In the genomic region with DNA sequence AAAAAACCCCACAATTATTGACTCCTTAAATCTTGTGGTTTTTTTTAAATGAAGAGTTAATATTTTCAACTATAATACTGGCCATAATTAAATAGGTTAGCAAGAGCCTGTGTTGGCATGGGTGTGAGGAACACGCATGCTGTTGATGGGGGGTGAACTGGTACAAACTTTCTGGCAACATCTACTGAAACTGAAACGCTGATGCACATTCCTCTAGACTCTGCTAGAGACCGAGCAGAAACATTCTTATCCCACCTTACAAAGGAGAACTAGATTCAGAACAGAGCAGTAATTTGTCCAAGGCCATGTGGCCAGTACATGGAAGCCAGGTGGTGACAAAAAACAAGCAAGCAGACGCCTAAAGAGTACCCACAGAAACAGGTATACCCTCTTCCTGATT, we compare ENCODE assay signal across 10 cellular contexts. TPM values are rescaled to one million over a fixed set of nuclear protein-coding genes. Genes with fewer than 3 reads are reported as not detected.
DNase-seq lines count a peak whose midpoint lies in the region; ATAC-seq and TF ChIP-seq lines count a peak whose summit lies in the region.
"Had no signal": no experiment of that assay in that cellular context is flagged by ENCODE, and none has a peak within 500 bp of the region (broad histone marks: within the 10 kb centered on the region; RNA-seq: fewer than 3 reads in every experiment).

No MANE protein-coding gene starts in this region.

- H3K27me3 ChIP-seq in CD4-positive, alpha-beta memory T cell (ENCODE audit: insufficient read depth, low read length) = no peaks in the 10 kb centered on the region
- no peaks in the 10 kb centered on the region for H3K27me3 ChIP-seq in Loucy (ENCODE audit: insufficient read depth, low read length, poor library complexity, severe bottlenecking)
- H3K27me3 ChIP-seq: brain microvascular endothelial cell had no signal

- H3K4me1 ChIP-seq in CD4-positive, alpha-beta memory T cell (ENCODE audit: insufficient read depth, low read length) = peaks cover 55% of the 10 kb centered on the region
- H3K4me1 ChIP-seq in Loucy (ENCODE audit: insufficient read depth, low read length, poor library complexity, severe bottlenecking) (peaks cover 51% of the 10 kb centered on the region), mucosa of descending colon (ENCODE audit: low read depth) (peaks cover 20% of the 10 kb centered on the region)

- peak overlapping the region; percentile 93 to 97 (median 96) for H3K4me3 Mint-ChIP-seq in CD4-positive, alpha-beta memory T cell
- H3K4me3 Mint-ChIP-seq in chondrocyte (ENCODE audit: unreplicated experiment) (peak overlapping the region; percentile 89), nephron progenitor cell (peak overlapping the region; percentile 93)

- no peaks in the 10 kb centered on the region for H3K27me3 Mint-ChIP-seq in CD4-positive, alpha-beta memory T cell
- H3K27me3 Mint-ChIP-seq in chondrocyte (ENCODE audit: low read depth) = no peaks in the 10 kb centered on the region
- H3K27me3 Mint-ChIP-seq in nephron progenitor cell (ENCODE audit: low read depth, poor library complexity) = no peaks in the 10 kb centered on the region

- peak overlapping the region; percentile 99 for H3K4me2 ChIP-seq in Loucy (ENCODE audit: low read depth, low read length, poor library complexity, severe bottlenecking)

- no peaks in the 10 kb centered on the region for H3K9me3 ChIP-seq in CD4-positive, alpha-beta memory T cell (ENCODE audit: control insufficient read depth in 1 of 2, low read length in 2 of 2)
- H3K9me3 ChIP-seq in Loucy (ENCODE audit: insufficient read depth, low read depth, low read length) (no peaks in the 10 kb centered on the region), mucosa of descending colon (no peaks in the 10 kb centered on the region)

- H3K9me3 Mint-ChIP-seq in CD4-positive, alpha-beta memory T cell = no peaks in the 10 kb centered on the region
- no peaks in the 10 kb centered on the region for H3K9me3 Mint-ChIP-seq in chondrocyte (ENCODE audit: low read depth)
- no peaks in the 10 kb centered on the region for H3K9me3 Mint-ChIP-seq in nephron progenitor cell

- H2AFZ ChIP-seq in Loucy (ENCODE audit: low read length) = no peak overlapping the region

- H3K4me3 ChIP-seq in CD4-positive, alpha-beta memory T cell (ENCODE audit: low read length in 2 of 2) = no peak overlapping the region
- H3K4me3 ChIP-seq in Loucy (ENCODE audit: low read length, poor library complexity, severe bottlenecking) (peak overlapping the region; percentile 92), mucosa of descending colon (no peak overlapping the region)

- H3K36me3 Mint-ChIP-seq in CD4-positive, alpha-beta memory T cell = peaks cover 0 to 6% of the 10 kb centered on the region in 2 donors
- H3K36me3 Mint-ChIP-seq in chondrocyte (ENCODE audit: low read depth) (no peaks in the 10 kb centered on the region), nephron progenitor cell (ENCODE audit: low read depth) (no peaks in the 10 kb centered on the region)

- H3K9me2 ChIP-seq in Loucy (replicated peaks; ENCODE audit: low read depth, low read length) = no peaks in the 10 kb centered on the region

- H4K20me1 ChIP-seq in Loucy (ENCODE audit: insufficient read depth, low read length, poor library complexity, severe bottlenecking) = peaks cover 58% of the 10 kb centered on the region

- peaks cover 64% of the 10 kb centered on the region for H3K79me2 ChIP-seq in Loucy (ENCODE audit: insufficient read depth, low read length)

- 0 out of 2 replicates have a peak, but pooled peaks cover 2% of the 10 kb centered on the region for H3F3A ChIP-seq in Loucy (ENCODE audit: low read depth)

- ATAC-seq in mucosa of descending colon (no peak), HG02571 (IDR thresholded peaks at IDR 0.05; ENCODE audit: unreplicated experiment) (no peak), GM19455 (IDR thresholded peaks at IDR 0.05; ENCODE audit: unreplicated experiment) (no peak)

- POLR2A ChIA-PET in CD4-positive, alpha-beta memory T cell (lab: Charles Lee; ENCODE audit: partially characterized antibody) = no interaction called here

- H3K27ac Mint-ChIP-seq in CD4-positive, alpha-beta memory T cell = peak overlapping the region in 6 of 7 donors; percentile 32 to 97 (median 70)
- H3K27ac Mint-ChIP-seq in chondrocyte (ENCODE audit: unreplicated experiment) = no peak overlapping the region
- no peak overlapping the region for H3K27ac Mint-ChIP-seq in nephron progenitor cell

- no peak overlapping the region for H3K27ac ChIP-seq in CD4-positive, alpha-beta memory T cell (ENCODE audit: low read depth, low read length)
- H3K27ac ChIP-seq: brain microvascular endothelial cell had no signal

- TF ChIP-seq CTCF in Loucy (conservative IDR thresholded peaks at IDR 0.05; ENCODE audit: low read length) (no peak), chondrocyte (IDR thresholded peaks at IDR 0.05) (no peak), nephron progenitor cell (IDR thresholded peaks at IDR 0.05) (no peak), mucosa of descending colon (IDR thresholded peaks at IDR 0.05) (no peak)

- intact Hi-C loops in CD4-positive, alpha-beta memory T cell (cut with micrococcal nuclease) = loop anchor here (10.0 kb wide), 3 partner anchors 467 to 1493 kb away; a partner anchor contains a TSS
- intact Hi-C loops in mucosa of descending colon (cut with DNase I, micrococcal nuclease) = no loop called here

- peaks cover 39 to 66% (median 49%) of the 10 kb centered on the region in 4 donors for H3K4me1 Mint-ChIP-seq in CD4-positive, alpha-beta memory T cell
- peaks cover 46% of the 10 kb centered on the region for H3K4me1 Mint-ChIP-seq in chondrocyte (ENCODE audit: low read depth)
- peaks cover 42% of the 10 kb centered on the region for H3K4me1 Mint-ChIP-seq in nephron progenitor cell

- no peaks in the 10 kb centered on the region for H3K36me3 ChIP-seq in CD4-positive, alpha-beta memory T cell (ENCODE audit: insufficient read depth, low read length)
- no peaks in the 10 kb centered on the region for H3K36me3 ChIP-seq in Loucy (ENCODE audit: insufficient read depth, low read length)
- H3K36me3 ChIP-seq in mucosa of descending colon (ENCODE audit: low read depth) = no peaks in the 10 kb centered on the region
- H3K36me3 ChIP-seq: brain microvascular endothelial cell had no signal

- no peak for DNase-seq in CD4-positive, alpha-beta memory T cell
- DNase-seq in chondrocyte (ENCODE audit: low spot score) = no peak
- no peak for DNase-seq in nephron progenitor cell
- DNase-seq in stimulated activated CD4-positive, alpha-beta T cell treated with anti-CD3 and anti-CD28 coated beads, Interleukin-4, amount 100 ng/mL, for 24 hours = no peak
- DNase-seq in mucosa of descending colon = no peak
- DNase-seq: brain microvascular endothelial cell, NCI-H524 had no signal

- CTCF ChIA-PET in CD4-positive, alpha-beta memory T cell (lab: Charles Lee; ENCODE audit: partially characterized antibody) = no interaction called here

- peak overlapping the region; percentile 89 for H3K9ac ChIP-seq in Loucy (ENCODE audit: low read depth, low read length, poor library complexity, severe bottlenecking)

RNA-seq across cellular contexts. Expression of a gene that starts 2.4 kb away (rescaled TPM):
- total RNA-seq in CD4-positive, alpha-beta memory T cell = 10 to 100 TPM; 33.4 to 34.2 TPM
- 10 to 100 TPM in 1 of 2 donors, 1 to 10 TPM in 1; 3.8 to 20.1 TPM for polyA plus RNA-seq in CD4-positive, alpha-beta memory T cell
- total RNA-seq in chondrocyte = 41.4 to 46.4 TPM (median 41.9 TPM) in 3 replicates
- 10 to 100 TPM in 1 of 3 donors, 1 to 10 TPM in 2; 6.8 to 36.1 (median 8.6) TPM for total RNA-seq in mucosa of descending colon

Comparison
In these comparisons a context has a peak if more than half of its experiments do, and no peak if none do; other contexts are left out.
1. H3K27ac Mint-ChIP-seq: peak in CD4-positive, alpha-beta memory T cell (6 of 7); none in chondrocyte (single experiment) and nephron progenitor cell (single experiment).
2. Peak in every context shown above with its lines, with median percentiles within 50 percentile points of each other: H3K4me3 Mint-ChIP-seq.